In the genomic region with DNA sequence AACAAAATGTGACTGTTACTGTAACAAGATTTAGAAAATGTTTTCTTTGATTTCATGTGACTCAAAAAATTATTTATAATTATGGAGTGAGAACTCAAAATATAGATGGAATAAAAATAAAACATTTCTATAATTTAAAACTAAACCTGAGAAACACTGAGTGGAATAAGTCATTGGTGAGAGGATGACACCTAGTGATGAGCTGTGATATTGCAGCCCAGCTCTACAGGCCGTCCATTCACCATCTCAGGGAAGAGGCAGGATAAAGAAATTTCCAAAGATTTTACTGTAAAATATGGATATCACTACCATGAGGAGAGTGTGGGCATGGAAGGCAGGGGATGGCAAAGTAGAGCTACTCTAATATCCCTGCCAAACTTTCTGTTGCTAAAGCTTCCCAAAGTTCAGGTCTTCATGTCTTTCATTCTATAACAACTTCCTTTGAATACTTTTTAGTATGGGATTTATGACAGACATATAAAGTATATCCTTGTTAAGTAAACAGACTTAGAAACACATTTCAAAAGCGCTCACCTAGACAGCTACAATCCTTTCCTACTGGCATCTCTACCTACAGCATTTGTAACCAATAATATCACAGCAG, we compare ENCODE assay signal across 2 cellular contexts.
TF ChIP-seq lines count a peak whose summit lies in the region.

No MANE protein-coding gene starts in this region.

TF ChIP-seq in SK-N-SH, 30 proteins besides CTCF, POLR2A, EP300 and RAD21 (continued from another document):
- TF ChIP-seq, protein P1, sequence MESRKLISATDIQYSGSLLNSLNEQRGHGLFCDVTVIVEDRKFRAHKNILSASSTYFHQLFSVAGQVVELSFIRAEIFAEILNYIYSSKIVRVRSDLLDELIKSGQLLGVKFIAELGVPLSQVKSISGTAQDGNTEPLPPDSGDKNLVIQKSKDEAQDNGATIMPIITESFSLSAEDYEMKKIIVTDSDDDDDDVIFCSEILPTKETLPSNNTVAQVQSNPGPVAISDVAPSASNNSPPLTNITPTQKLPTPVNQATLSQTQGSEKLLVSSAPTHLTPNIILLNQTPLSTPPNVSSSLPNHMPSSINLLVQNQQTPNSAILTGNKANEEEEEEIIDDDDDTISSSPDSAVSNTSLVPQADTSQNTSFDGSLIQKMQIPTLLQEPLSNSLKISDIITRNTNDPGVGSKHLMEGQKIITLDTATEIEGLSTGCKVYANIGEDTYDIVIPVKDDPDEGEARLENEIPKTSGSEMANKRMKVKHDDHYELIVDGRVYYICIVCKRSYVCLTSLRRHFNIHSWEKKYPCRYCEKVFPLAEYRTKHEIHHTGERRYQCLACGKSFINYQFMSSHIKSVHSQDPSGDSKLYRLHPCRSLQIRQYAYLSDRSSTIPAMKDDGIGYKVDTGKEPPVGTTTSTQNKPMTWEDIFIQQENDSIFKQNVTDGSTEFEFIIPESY (IDR thresholded peaks at IDR 0.05; ENCODE audit: borderline replicate concordance, low read depth) = no peak
- TF ChIP-seq, protein P2, sequence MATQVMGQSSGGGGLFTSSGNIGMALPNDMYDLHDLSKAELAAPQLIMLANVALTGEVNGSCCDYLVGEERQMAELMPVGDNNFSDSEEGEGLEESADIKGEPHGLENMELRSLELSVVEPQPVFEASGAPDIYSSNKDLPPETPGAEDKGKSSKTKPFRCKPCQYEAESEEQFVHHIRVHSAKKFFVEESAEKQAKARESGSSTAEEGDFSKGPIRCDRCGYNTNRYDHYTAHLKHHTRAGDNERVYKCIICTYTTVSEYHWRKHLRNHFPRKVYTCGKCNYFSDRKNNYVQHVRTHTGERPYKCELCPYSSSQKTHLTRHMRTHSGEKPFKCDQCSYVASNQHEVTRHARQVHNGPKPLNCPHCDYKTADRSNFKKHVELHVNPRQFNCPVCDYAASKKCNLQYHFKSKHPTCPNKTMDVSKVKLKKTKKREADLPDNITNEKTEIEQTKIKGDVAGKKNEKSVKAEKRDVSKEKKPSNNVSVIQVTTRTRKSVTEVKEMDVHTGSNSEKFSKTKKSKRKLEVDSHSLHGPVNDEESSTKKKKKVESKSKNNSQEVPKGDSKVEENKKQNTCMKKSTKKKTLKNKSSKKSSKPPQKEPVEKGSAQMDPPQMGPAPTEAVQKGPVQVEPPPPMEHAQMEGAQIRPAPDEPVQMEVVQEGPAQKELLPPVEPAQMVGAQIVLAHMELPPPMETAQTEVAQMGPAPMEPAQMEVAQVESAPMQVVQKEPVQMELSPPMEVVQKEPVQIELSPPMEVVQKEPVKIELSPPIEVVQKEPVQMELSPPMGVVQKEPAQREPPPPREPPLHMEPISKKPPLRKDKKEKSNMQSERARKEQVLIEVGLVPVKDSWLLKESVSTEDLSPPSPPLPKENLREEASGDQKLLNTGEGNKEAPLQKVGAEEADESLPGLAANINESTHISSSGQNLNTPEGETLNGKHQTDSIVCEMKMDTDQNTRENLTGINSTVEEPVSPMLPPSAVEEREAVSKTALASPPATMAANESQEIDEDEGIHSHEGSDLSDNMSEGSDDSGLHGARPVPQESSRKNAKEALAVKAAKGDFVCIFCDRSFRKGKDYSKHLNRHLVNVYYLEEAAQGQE (IDR thresholded peaks at IDR 0.05; ENCODE audit: low read depth, low read length) = no peak
- TF ChIP-seq RFX5 (IDR thresholded peaks at IDR 0.05; ENCODE audit: low read length) (no peak), RXRA (IDR thresholded peaks at IDR 0.05; ENCODE audit: borderline replicate concordance, low read depth) (no peak), FOXM1 (IDR thresholded peaks at IDR 0.05; ENCODE audit: low read depth) (no peak), FOXJ3 (CRISPR knock-in tag; IDR thresholded peaks at IDR 0.05) (no peak)

TF ChIP-seq in SK-N-SH treated with all-trans-retinoic acid at 6 μM for 48 hours, 23 proteins besides CTCF, POLR2A, EP300 and RAD21 (continued from another document):
- TF ChIP-seq, protein P3, sequence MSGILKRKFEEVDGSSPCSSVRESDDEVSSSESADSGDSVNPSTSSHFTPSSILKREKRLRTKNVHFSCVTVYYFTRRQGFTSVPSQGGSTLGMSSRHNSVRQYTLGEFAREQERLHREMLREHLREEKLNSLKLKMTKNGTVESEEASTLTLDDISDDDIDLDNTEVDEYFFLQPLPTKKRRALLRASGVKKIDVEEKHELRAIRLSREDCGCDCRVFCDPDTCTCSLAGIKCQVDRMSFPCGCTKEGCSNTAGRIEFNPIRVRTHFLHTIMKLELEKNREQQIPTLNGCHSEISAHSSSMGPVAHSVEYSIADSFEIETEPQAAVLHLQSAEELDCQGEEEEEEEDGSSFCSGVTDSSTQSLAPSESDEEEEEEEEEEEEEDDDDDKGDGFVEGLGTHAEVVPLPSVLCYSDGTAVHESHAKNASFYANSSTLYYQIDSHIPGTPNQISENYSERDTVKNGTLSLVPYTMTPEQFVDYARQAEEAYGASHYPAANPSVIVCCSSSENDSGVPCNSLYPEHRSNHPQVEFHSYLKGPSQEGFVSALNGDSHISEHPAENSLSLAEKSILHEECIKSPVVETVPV (CRISPR knock-in tag; IDR thresholded peaks at IDR 0.05) = no peak
- no peak for TF ChIP-seq BACH2 (CRISPR knock-in tag; IDR thresholded peaks at IDR 0.05; ENCODE audit: borderline replicate concordance)
- no peak for TF ChIP-seq SNAI2 (CRISPR knock-in tag; IDR thresholded peaks at IDR 0.05)
- TF ChIP-seq ZNF565 (CRISPR knock-in tag; conservative IDR thresholded peaks at IDR 0.05; ENCODE audit: low read depth) = no peak
- TF ChIP-seq ISL1 (CRISPR knock-in tag; IDR thresholded peaks at IDR 0.05) = no peak
- TF ChIP-seq PPARA (CRISPR knock-in tag; IDR thresholded peaks at IDR 0.05; ENCODE audit: borderline replicate concordance) = no peak
- TF ChIP-seq, protein P4, sequence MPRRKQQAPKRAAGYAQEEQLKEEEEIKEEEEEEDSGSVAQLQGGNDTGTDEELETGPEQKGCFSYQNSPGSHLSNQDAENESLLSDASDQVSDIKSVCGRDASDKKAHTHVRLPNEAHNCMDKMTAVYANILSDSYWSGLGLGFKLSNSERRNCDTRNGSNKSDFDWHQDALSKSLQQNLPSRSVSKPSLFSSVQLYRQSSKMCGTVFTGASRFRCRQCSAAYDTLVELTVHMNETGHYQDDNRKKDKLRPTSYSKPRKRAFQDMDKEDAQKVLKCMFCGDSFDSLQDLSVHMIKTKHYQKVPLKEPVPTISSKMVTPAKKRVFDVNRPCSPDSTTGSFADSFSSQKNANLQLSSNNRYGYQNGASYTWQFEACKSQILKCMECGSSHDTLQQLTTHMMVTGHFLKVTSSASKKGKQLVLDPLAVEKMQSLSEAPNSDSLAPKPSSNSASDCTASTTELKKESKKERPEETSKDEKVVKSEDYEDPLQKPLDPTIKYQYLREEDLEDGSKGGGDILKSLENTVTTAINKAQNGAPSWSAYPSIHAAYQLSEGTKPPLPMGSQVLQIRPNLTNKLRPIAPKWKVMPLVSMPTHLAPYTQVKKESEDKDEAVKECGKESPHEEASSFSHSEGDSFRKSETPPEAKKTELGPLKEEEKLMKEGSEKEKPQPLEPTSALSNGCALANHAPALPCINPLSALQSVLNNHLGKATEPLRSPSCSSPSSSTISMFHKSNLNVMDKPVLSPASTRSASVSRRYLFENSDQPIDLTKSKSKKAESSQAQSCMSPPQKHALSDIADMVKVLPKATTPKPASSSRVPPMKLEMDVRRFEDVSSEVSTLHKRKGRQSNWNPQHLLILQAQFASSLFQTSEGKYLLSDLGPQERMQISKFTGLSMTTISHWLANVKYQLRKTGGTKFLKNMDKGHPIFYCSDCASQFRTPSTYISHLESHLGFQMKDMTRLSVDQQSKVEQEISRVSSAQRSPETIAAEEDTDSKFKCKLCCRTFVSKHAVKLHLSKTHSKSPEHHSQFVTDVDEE (CRISPR knock-in tag; IDR thresholded peaks at IDR 0.05) = no peak
- TF ChIP-seq TCF4 (CRISPR knock-in tag; IDR thresholded peaks at IDR 0.05; ENCODE audit: borderline replicate concordance) = no peak
- TF ChIP-seq ZC3H10 (CRISPR knock-in tag; IDR thresholded peaks at IDR 0.05) = no peak
- no peak for TF ChIP-seq ARNTL (CRISPR knock-in tag; IDR thresholded peaks at IDR 0.05; ENCODE audit: borderline replicate concordance, low read depth)
